In genomic region chr2:237177052-237177451, GRCh38 we compare ENCODE assay signal across 27 cellular contexts.
A peak's percentile ranks its signal among the peaks of the same experiment; 100 is the strongest.
DNase-seq lines count a peak whose midpoint lies in the region; ATAC-seq and TF ChIP-seq lines count a peak whose summit lies in the region.
"Had no signal": no experiment of that assay in that cellular context is flagged by ENCODE, and none has a peak within 500 bp of the region (broad histone marks: within the 10 kb centered on the region; RNA-seq: fewer than 3 reads in every experiment).

No MANE protein-coding gene starts in this region.

- no peak for TF ChIP-seq POLR2A in breast epithelium (IDR thresholded peaks at IDR 0.05)

- peak overlapping the region; percentile 98 to 100 for H2BK12ac ChIP-seq in mesenchymal stem cell (ENCODE audit: low read length in 2 of 2)

- H2BK5ac ChIP-seq in mesenchymal stem cell (ENCODE audit: low read depth, low read length, poor library complexity, severe bottlenecking): no peak overlapping the region

- peak overlapping the region; percentile 99 for H4K91ac ChIP-seq in mesenchymal stem cell (ENCODE audit: low read length)

- H3K27ac ChIP-seq in breast epithelium (no peak overlapping the region), Panc1 (ENCODE audit: low read length) (peak overlapping the region; percentile 84), mesenchymal stem cell (ENCODE audit: low read length, poor library complexity, severe bottlenecking) (no peak overlapping the region)
- no peak overlapping the region for H3K27ac ChIP-seq in CD4-positive, alpha-beta memory T cell (ENCODE audit: low read depth, low read length)
- H3K27ac ChIP-seq: RWPE1, SK-N-MC had no signal

- WGBS in mesenchymal stem cell: 100% methylated on average over 1 of the region's 1 CpG

- H3K36me3 Mint-ChIP-seq in MCF 10A (ENCODE audit: insufficient read depth, unreplicated experiment): no peaks in the 10 kb centered on the region
- H3K36me3 Mint-ChIP-seq in CD4-positive, alpha-beta memory T cell: no peaks in the 10 kb centered on the region
- H3K36me3 Mint-ChIP-seq: CD8-positive, alpha-beta T cell had no signal

- no peak overlapping the region for H4K8ac ChIP-seq in mesenchymal stem cell (ENCODE audit: low read length)

- no peak overlapping the region for H3K4me3 ChIP-seq in breast epithelium
- H3K4me3 ChIP-seq in Panc1 (ENCODE audit: low read depth in 2 of 2, low read length in 2 of 2): no peak overlapping the region
- H3K4me3 ChIP-seq in mesenchymal stem cell (ENCODE audit: insufficient read depth in 1 of 2, low read depth in 1 of 2, low read length in 2 of 2): no peak overlapping the region
- no peak overlapping the region for H3K4me3 ChIP-seq in CD4-positive, alpha-beta memory T cell (ENCODE audit: low read length in 2 of 2)
- H3K4me3 ChIP-seq: HAP-1, SK-N-MC had no signal

- peaks cover 32% of the 10 kb centered on the region for H3K4me1 Mint-ChIP-seq in MCF 10A (ENCODE audit: insufficient read depth, unreplicated experiment)
- H3K4me1 Mint-ChIP-seq in CD4-positive, alpha-beta memory T cell: no peaks in the 10 kb centered on the region

- CTCF ChIA-PET in MCF 10A (lab: Yijun Ruan, JAX) (interaction anchor here (2.0 kb wide), 1 partner anchor 233 kb away, joined by 9 read pairs; no protein-coding TSS in a partner anchor), Panc1 (lab: Charles Lee) (interaction anchor here (0.7 kb wide), 1 partner anchor 107 kb away, joined by 3 read pairs; no protein-coding TSS in a partner anchor)
- CTCF ChIA-PET in CD4-positive, alpha-beta memory T cell (lab: Charles Lee; ENCODE audit: partially characterized antibody): no interaction called here

- H3K4me1 ChIP-seq in breast epithelium: no peaks in the 10 kb centered on the region
- H3K4me1 ChIP-seq in Panc1 (ENCODE audit: control insufficient read depth, insufficient read depth, low read length): peaks cover 19% of the 10 kb centered on the region
- H3K4me1 ChIP-seq in mesenchymal stem cell (ENCODE audit: control insufficient read depth, insufficient read depth, low read depth, low read length): peaks cover 8% of the 10 kb centered on the region
- no peaks in the 10 kb centered on the region for H3K4me1 ChIP-seq in CD4-positive, alpha-beta memory T cell (ENCODE audit: insufficient read depth, low read length)
- H3K4me1 ChIP-seq: HAP-1 had no signal

- ATAC-seq in Panc1 (no peak), GM21528 (IDR thresholded peaks at IDR 0.05; ENCODE audit: low FRiP score, unreplicated experiment) (no peak)
- ATAC-seq: CD8-positive, alpha-beta T cell had no signal

- no peak overlapping the region for H3K9ac ChIP-seq in mesenchymal stem cell (ENCODE audit: low read length)

- POLR2A ChIA-PET in MCF 10A (lab: Yijun Ruan, JAX): interaction anchor here (1.5 kb wide), 1 partner anchor 49 kb away, joined by 3 read pairs; no protein-coding TSS in a partner anchor
- POLR2A ChIA-PET in Panc1 (lab: Charles Lee): no interaction called here
- POLR2A ChIA-PET in CD4-positive, alpha-beta memory T cell (lab: Charles Lee; ENCODE audit: partially characterized antibody): no interaction called here

- no peaks in the 10 kb centered on the region for H3K27me3 Mint-ChIP-seq in MCF 10A (ENCODE audit: insufficient read depth, unreplicated experiment)
- H3K27me3 Mint-ChIP-seq in CD4-positive, alpha-beta memory T cell: peaks cover 28 to 30% of the 10 kb centered on the region in 2 donors

- H2BK15ac ChIP-seq in mesenchymal stem cell (ENCODE audit: low read depth, poor library complexity, severe bottlenecking): no peak overlapping the region

- no peaks in the 10 kb centered on the region for H3K79me1 ChIP-seq in mesenchymal stem cell (replicated peaks; ENCODE audit: low read length, poor library complexity, severe bottlenecking)

- intact Hi-C loops in MCF 10A (cut with micrococcal nuclease) (no loop called here), breast epithelium (cut with DNase I; ENCODE audit: low total_unique reads) (no loop called here), Panc1 (cut with micrococcal nuclease; ENCODE audit: unreplicated experiment) (no loop called here)
- intact Hi-C loops in CD4-positive, alpha-beta memory T cell (cut with micrococcal nuclease): no loop called here

- DNase-seq in MCF 10A (ENCODE audit: unreplicated experiment) (peak; percentile 17), breast epithelium (ENCODE audit: low spot score in 2 of 2) (no peak), Panc1 (ENCODE audit: low read depth, low spot score) (no peak), mesenchymal stem cell (no peak), COLO829 (ENCODE audit: low spot score) (no peak)
- no peak for DNase-seq in CD4-positive, alpha-beta memory T cell
- DNase-seq in central memory CD4-positive, alpha-beta T cell: no peak
- DNase-seq: C1 segment of cervical spinal cord; CD8-positive, alpha-beta T cell; DMS 273 treated with DMSO at 0.1 percent for 48 hours; GOT3; HFFc6; KBM-7; NCI-H1048; NCI-H1417; NCI-H1694; NCI-H2029 treated with DMSO at 0.1 percent for 48 hours; NCI-H446 treated with DMSO at 0.1 percent for 48 hours; NCI-H526; NCI-H82; NK-92 treated with Interleukin-12 subunit alpha and Interleukin-12 subunit beta, amount 100 ng/mL, for 24 hours; SHP77; SW 1271 had no signal

- no peak overlapping the region for H3K14ac ChIP-seq in mesenchymal stem cell (ENCODE audit: low read length in 2 of 2)

- peaks cover 9% of the 10 kb centered on the region for H3K9me3 Mint-ChIP-seq in MCF 10A (ENCODE audit: unreplicated experiment)
- H3K9me3 Mint-ChIP-seq in CD4-positive, alpha-beta memory T cell: peaks cover 0 to 5% (median 2%) of the 10 kb centered on the region in 8 donors
- H3K9me3 Mint-ChIP-seq: CD8-positive, alpha-beta T cell had no signal

- no peak for TF ChIP-seq CTCF in MCF 10A (IDR thresholded peaks at IDR 0.05; ENCODE audit: unreplicated experiment)
- no peak for TF ChIP-seq CTCF in breast epithelium (IDR thresholded peaks at IDR 0.05)
- TF ChIP-seq CTCF in Panc1 (IDR thresholded peaks at IDR 0.05): no peak

- peak overlapping the region in 1 of 2 experiments; percentile 51 for H3K4ac ChIP-seq in mesenchymal stem cell (ENCODE audit: low read depth in 1 of 2, low read length in 2 of 2)

- no peak overlapping the region for H3K4me3 Mint-ChIP-seq in MCF 10A (ENCODE audit: unreplicated experiment)
- no peak overlapping the region for H3K4me3 Mint-ChIP-seq in CD4-positive, alpha-beta memory T cell
- H3K4me3 Mint-ChIP-seq: CD8-positive, alpha-beta T cell had no signal

- H3K9me3 ChIP-seq in breast epithelium (no peaks in the 10 kb centered on the region), Panc1 (ENCODE audit: control insufficient read depth, insufficient read depth, low read depth, low read length) (peaks cover 10% of the 10 kb centered on the region; the same call in 1 of the 2 replicates), mesenchymal stem cell (ENCODE audit: control insufficient read depth, low read length) (peaks cover 9% of the 10 kb centered on the region)
- H3K9me3 ChIP-seq in CD4-positive, alpha-beta memory T cell (ENCODE audit: control insufficient read depth in 1 of 2, low read length in 2 of 2): no peaks in the 10 kb centered on the region
- H3K9me3 ChIP-seq: HAP-1 had no signal

- BruUV-seq in MCF 10A (replicated peaks; lab: Mats Ljungman, UMichigan) (no TSS peak), Panc1 (replicated peaks; lab: Mats Ljungman, UMichigan) (no TSS peak)

- in situ Hi-C loops in Panc1 (cut with HindIII; ENCODE audit: low pct_unique_long_range_greater_than_20kb, low sequenced_read_pairs): no loop called here

- H3K4me2 ChIP-seq in mesenchymal stem cell (ENCODE audit: low read length, poor library complexity, severe bottlenecking): no peak overlapping the region

- peak overlapping the region; percentile 70 for H2AK5ac ChIP-seq in mesenchymal stem cell (ENCODE audit: low read length, severe bottlenecking)

- no peak overlapping the region for H2AFZ ChIP-seq in mesenchymal stem cell (ENCODE audit: low read depth, low read length)

- H3K36me3 ChIP-seq in breast epithelium (no peaks in the 10 kb centered on the region), Panc1 (ENCODE audit: control insufficient read depth, insufficient read depth, low read length) (no peaks in the 10 kb centered on the region), mesenchymal stem cell (ENCODE audit: control insufficient read depth in 1 of 2, insufficient read depth in 2 of 2, low read depth in 1 of 2, low read length in 2 of 2) (no peaks in the 10 kb centered on the region)
- no peaks in the 10 kb centered on the region for H3K36me3 ChIP-seq in CD4-positive, alpha-beta memory T cell (ENCODE audit: insufficient read depth, low read length)
- H3K36me3 ChIP-seq: HAP-1 had no signal

- H3K23ac ChIP-seq in mesenchymal stem cell (ENCODE audit: low read length in 2 of 2): no peak overlapping the region

- H2BK120ac ChIP-seq in mesenchymal stem cell (ENCODE audit: low read depth, low read length): peak overlapping the region; percentile 73

- H3K18ac ChIP-seq in mesenchymal stem cell (ENCODE audit: low read depth in 1 of 2, low read length in 2 of 2): peak overlapping the region; percentile 80 to 83

- peak overlapping the region; percentile 54 for H3K27ac Mint-ChIP-seq in MCF 10A (ENCODE audit: low read depth, unreplicated experiment)
- H3K27ac Mint-ChIP-seq in CD4-positive, alpha-beta memory T cell: no peak overlapping the region
- H3K27ac Mint-ChIP-seq: CD8-positive, alpha-beta T cell; HFFc6 had no signal

- H3K27me3 ChIP-seq in breast epithelium: no peaks in the 10 kb centered on the region
- no peaks in the 10 kb centered on the region for H3K27me3 ChIP-seq in Panc1 (ENCODE audit: control insufficient read depth, insufficient read depth, low read length)
- H3K27me3 ChIP-seq in mesenchymal stem cell (ENCODE audit: control insufficient read depth in 1 of 2, insufficient read depth in 1 of 2, low read length in 2 of 2): no peaks in the 10 kb centered on the region
- no peaks in the 10 kb centered on the region for H3K27me3 ChIP-seq in CD4-positive, alpha-beta memory T cell (ENCODE audit: insufficient read depth, low read length)
